In genomic region chr4:153520871-153521329, GRCh38 we compare ENCODE assay signal across 9 cellular contexts. TPM values are rescaled to one million over a fixed set of nuclear protein-coding genes. Genes with fewer than 3 reads are reported as not detected.
A peak's percentile ranks its signal among the peaks of the same experiment; 100 is the strongest.
DNase-seq lines count a peak whose midpoint lies in the region; ATAC-seq, FAIRE-seq and TF ChIP-seq lines count a peak whose summit lies in the region.
"Had no signal": no experiment of that assay in that cellular context is flagged by ENCODE, and none has a peak within 500 bp of the region (broad histone marks: within the 10 kb centered on the region; RNA-seq: fewer than 3 reads in every experiment).

No MANE protein-coding gene starts in this region.

- H2AFZ ChIP-seq in OCI-LY1 (ENCODE audit: low read length): no peak overlapping the region

- no peaks in the 10 kb centered on the region for H3K9me3 Mint-ChIP-seq in naive B cell
- H3K9me3 Mint-ChIP-seq in Calu3 (ENCODE audit: low read depth, unreplicated experiment): no peaks in the 10 kb centered on the region

- H3K4me1 ChIP-seq in HEK293 (ENCODE audit: control insufficient read depth, insufficient read depth, low read length): peaks cover 16% of the 10 kb centered on the region
- H3K4me1 ChIP-seq in OCI-LY1 (ENCODE audit: insufficient read depth, low read length, severe bottlenecking): peaks cover 86% of the 10 kb centered on the region

- H3K79me2 ChIP-seq in OCI-LY1 (ENCODE audit: insufficient read depth, low read length): peaks cover 100% of the 10 kb centered on the region

- no peaks in the 10 kb centered on the region for H3K9me2 ChIP-seq in OCI-LY1 (ENCODE audit: low read depth, low read length)

- H4K20me1 ChIP-seq in OCI-LY1 (ENCODE audit: insufficient read depth, low read length): no peaks in the 10 kb centered on the region

- no peaks in the 10 kb centered on the region for H3F3A ChIP-seq in OCI-LY1 (ENCODE audit: insufficient read depth, low read length)

- POLR2A ChIA-PET in HEK293 (lab: Yijun Ruan, JAX): no interaction called here

- H3K4me1 Mint-ChIP-seq in naive B cell (peaks cover 64 to 86% (median 86%) of the 10 kb centered on the region in 3 donors), Calu3 (ENCODE audit: low read depth, unreplicated experiment) (peaks cover 30% of the 10 kb centered on the region)

- peak overlapping the region; percentile 62 to 93 (median 84) for H3K4me3 Mint-ChIP-seq in naive B cell
- no peak overlapping the region for H3K4me3 Mint-ChIP-seq in Calu3 (ENCODE audit: low read depth, unreplicated experiment)

- H3K4me2 ChIP-seq in OCI-LY1 (ENCODE audit: low read length): peak overlapping the region; percentile 53

- CTCF ChIA-PET in HEK293 (lab: Yijun Ruan, JAX) (no interaction called here), Calu3 (lab: Charles Lee) (no interaction called here)

- no peak overlapping the region for H3K9ac ChIP-seq in OCI-LY1 (ENCODE audit: low read length)

- H3K9me3 ChIP-seq in HEK293 (ENCODE audit: control insufficient read depth, insufficient read depth, low read depth, low read length): no peaks in the 10 kb centered on the region
- H3K9me3 ChIP-seq in OCI-LY1 (ENCODE audit: low read length): no peaks in the 10 kb centered on the region
- H3K9me3 ChIP-seq: heart left ventricle had no signal

- H3K36me3 Mint-ChIP-seq in naive B cell: peaks cover 0 to 5% of the 10 kb centered on the region in 2 donors
- no peaks in the 10 kb centered on the region for H3K36me3 Mint-ChIP-seq in Calu3 (ENCODE audit: insufficient read depth, unreplicated experiment)

- H3K27ac ChIP-seq in HEK293 (ENCODE audit: extremely low read depth, low read depth, low read length) (no peak overlapping the region), OCI-LY1 (ENCODE audit: low read depth, low read length, poor library complexity, severe bottlenecking) (peak overlapping the region; percentile 77)

- H3K36me3 ChIP-seq in HEK293 (ENCODE audit: control insufficient read depth in 2 of 2, insufficient read depth in 1 of 2, low read length in 2 of 2) (no peaks in the 10 kb centered on the region), OCI-LY1 (ENCODE audit: insufficient read depth, low read length) (peaks cover 70% of the 10 kb centered on the region)
- H3K36me3 ChIP-seq: heart left ventricle had no signal

- FAIRE-seq in GM18507 (lab: Jason Lieb, UNC): peak; percentile 90

- TF ChIP-seq CTCF in HEK293 (tag by site-specific recombination; IDR thresholded peaks at IDR 0.05) (no peak), OCI-LY1 (IDR thresholded peaks at IDR 0.05; ENCODE audit: low read length) (no peak), Calu3 (IDR thresholded peaks at IDR 0.05; ENCODE audit: unreplicated experiment) (no peak)

- intact Hi-C loops in Calu3 (cut with micrococcal nuclease; ENCODE audit: unreplicated experiment): no loop called here

- BruUV-seq in Calu3 (replicated peaks; lab: Mats Ljungman, UMichigan): no TSS peak

- H3K27me3 Mint-ChIP-seq in naive B cell (no peaks in the 10 kb centered on the region), Calu3 (ENCODE audit: unreplicated experiment) (no peaks in the 10 kb centered on the region)

- no peak for DNase-seq in GM18507 (ENCODE audit: extremely low spot score, insufficient read length, low read depth)
- no peak for DNase-seq in naive B cell
- no peak for DNase-seq in NCI-H187 treated with DMSO at 0.1 percent for 48 hours (lab: John Stamatoyannopoulos, UW)
- DNase-seq in HuH-7.5 (ENCODE audit: low spot score): no peak
- no peak for DNase-seq in Calu3
- DNase-seq in central memory CD4-positive, alpha-beta T cell: no peak
- DNase-seq: heart left ventricle had no signal

- ATAC-seq in naive B cell (ENCODE audit: low read depth in 2 of 2): no peak

- H3K4me3 ChIP-seq in HEK293 (ENCODE audit: low read depth, low read length): no peak overlapping the region
- peak overlapping the region; percentile 4 for H3K4me3 ChIP-seq in OCI-LY1 (ENCODE audit: low read depth, low read length, poor library complexity, severe bottlenecking)
- H3K4me3 ChIP-seq: heart left ventricle had no signal

- H3K27ac Mint-ChIP-seq in naive B cell: peak overlapping the region; percentile 86 to 94 (median 91)
- no peak overlapping the region for H3K27ac Mint-ChIP-seq in Calu3 (ENCODE audit: unreplicated experiment)

- no peaks in the 10 kb centered on the region for H3K27me3 ChIP-seq in OCI-LY1 (ENCODE audit: insufficient read depth, low read length)
- H3K27me3 ChIP-seq: heart left ventricle had no signal

TF ChIP-seq in HEK293, 187 proteins besides CTCF, POLR2A, EP300 and RAD21 (continues in another document):
- peak; percentile 73 for TF ChIP-seq ZNF600 (tag by site-specific recombination; IDR thresholded peaks at IDR 0.05)
- TF ChIP-seq KLF16 (tag by site-specific recombination; IDR thresholded peaks at IDR 0.05): no peak
- TF ChIP-seq ZBTB10 (tag by site-specific recombination; IDR thresholded peaks at IDR 0.05): no peak
- TF ChIP-seq ELK4 (IDR thresholded peaks at IDR 0.05; ENCODE audit: borderline replicate concordance, low read depth, low read length): no peak
- TF ChIP-seq ZNF138 (tag by site-specific recombination; IDR thresholded peaks at IDR 0.05; ENCODE audit: borderline replicate concordance): no peak
- no peak for TF ChIP-seq AEBP2 (tag by site-specific recombination; IDR thresholded peaks at IDR 0.05; ENCODE audit: borderline replicate concordance)
- TF ChIP-seq ZNF555 (tag by site-specific recombination; conservative IDR thresholded peaks at IDR 0.05): no peak
- 0 out of 2 replicates have a peak, but pooled peaks have one; percentile 18 for TF ChIP-seq ZFHX2 (tag by site-specific recombination; conservative IDR thresholded peaks at IDR 0.05)
- no peak for TF ChIP-seq ZNF510 (tag by site-specific recombination; IDR thresholded peaks at IDR 0.05; ENCODE audit: insufficient replicate concordance)
- no peak for TF ChIP-seq ZNF707 (tag by site-specific recombination; IDR thresholded peaks at IDR 0.05)
- TF ChIP-seq IKZF3 (tag by site-specific recombination; IDR thresholded peaks at IDR 0.05): no peak
- TF ChIP-seq ZNF701 (tag by site-specific recombination; IDR thresholded peaks at IDR 0.05): no peak
- no peak for TF ChIP-seq ZSCAN30 (tag by site-specific recombination; IDR thresholded peaks at IDR 0.05)
- peak; percentile 34; the same call in 1 of the 2 replicates for TF ChIP-seq MZF1 (tag by site-specific recombination; IDR thresholded peaks at IDR 0.05; ENCODE audit: borderline replicate concordance)
- TF ChIP-seq HOXD13 (CRISPR knock-in tag; IDR thresholded peaks at IDR 0.05; ENCODE audit: borderline replicate concordance): no peak

RNA-seq across cellular contexts. Expression of gene TMEM131L, which starts 54.7 kb away (rescaled TPM):
- 10 to 100 TPM; 52.2 to 86.7 (median 68.1) TPM for polyA plus RNA-seq in naive B cell (ENCODE audit: low read depth in 6 of 6)
- 8.8 and 9.4 TPM in 2 replicates for total RNA-seq in Calu3 (2022)
